Comparison of ENCODE assay signal across 10 cellular contexts in genomic region chr1:143971924-143972700, GRCh38. TPM values are rescaled to one million over a fixed set of nuclear protein-coding genes. Genes with fewer than 3 reads are reported as not detected.
A peak's percentile ranks its signal among the peaks of the same experiment; 100 is the strongest.
DNase-seq lines count a peak whose midpoint lies in the region; ATAC-seq, FAIRE-seq and TF ChIP-seq lines count a peak whose summit lies in the region.
"Not testable (repeated sequence)": the region's sequence is repeated elsewhere in the genome, so short reads cannot be mapped to it uniquely, and the experiment has no call there.
"Had no signal": no experiment of that assay in that cellular context is flagged by ENCODE, and none has a peak within 500 bp of the region (broad histone marks: within the 10 kb centered on the region; RNA-seq: fewer than 3 reads in every experiment).

FAM72C (minus strand) TSS chr1:143971986; CDS start chr1:143971141, 845 bp downstream.

- CTCF ChIA-PET in T-cell (lab: Charles Lee); GM12878 (lab: Yijun Ruan, JAX): not testable (repeated sequence)

- not testable (repeated sequence) for H4K20me1 ChIP-seq in GM12878 (ENCODE audit: control insufficient read depth, insufficient read depth)

- not testable (repeated sequence) for DNase-seq in A172 (ENCODE audit: low spot score); T-cell; GM12878 (ENCODE audit: low read depth, low spot score); mucosa of descending colon

- H3K4me1 Mint-ChIP-seq in T-cell, result not testable (repeated sequence)

- TF ChIP-seq RAD21 in GM12878 (IDR thresholded peaks at IDR 0.05; ENCODE audit: insufficient read depth, low read depth, low read length), result not testable (repeated sequence)

- SMC1A ChIA-PET in GM12878 (lab: Charles Lee; ENCODE audit: uncharacterized antibody, unreplicated experiment), result not testable (repeated sequence)

- not testable (repeated sequence) for H3K4me3 ChIP-seq in GM12878, mucosa of descending colon

- not testable (repeated sequence) for H3K4me1 ChIP-seq in GM12878 (ENCODE audit: control insufficient read depth, insufficient read depth, low read length); mucosa of descending colon (ENCODE audit: low read depth)

- POLR2A ChIA-PET in T-cell (lab: Charles Lee); GM12878 (lab: Charles Lee): not testable (repeated sequence)

- not testable (repeated sequence) for H3K27ac ChIP-seq in GM12878 (ENCODE audit: control insufficient read depth, insufficient read depth)

- no CpG with 5 or more reads among the region's 48 CpGs for WGBS in GM12878 (ENCODE audit: insufficient coverage, insufficient replicate concordance, low lambda C conversion rate, missing lambda C conversion rate)

- RAD21 ChIA-PET in GM12878 (lab: Charles Lee; ENCODE audit: unreplicated experiment), result not testable (repeated sequence)

- FAIRE-seq in GM12878 (lab: Jason Lieb, UNC), result not testable (repeated sequence)

- H3K36me3 Mint-ChIP-seq in T-cell, result not testable (repeated sequence)

- not testable (repeated sequence) for TF ChIP-seq CTCF in GM12878 (IDR thresholded peaks at IDR 0.05 in 2 of 3, conservative IDR thresholded peaks at IDR 0.05 in 1 of 3; ENCODE audit: control insufficient read depth in 2 of 3, extremely low read depth in 1 of 3, insufficient read depth in 1 of 3, low read depth in 3 of 3, low read length in 3 of 3); mucosa of descending colon (IDR thresholded peaks at IDR 0.05)

- ATAC-seq in GM18909 (IDR thresholded peaks at IDR 0.05; ENCODE audit: poor library complexity, unreplicated experiment) (peak; percentile 85), GM21526 (IDR thresholded peaks at IDR 0.05; ENCODE audit: low FRiP score, unreplicated experiment) (peak; percentile 81), HG02884 (IDR thresholded peaks at IDR 0.05; ENCODE audit: unreplicated experiment) (peak; percentile 81), HG03354 (IDR thresholded peaks at IDR 0.05; ENCODE audit: poor library complexity, severe bottlenecking, unreplicated experiment) (peak; percentile 87), T-cell (replicated peaks in 1 of 4) (peak; percentile 81 to 85 (median 82)), GM12878 (peak; percentile 87), mucosa of descending colon (peak; percentile 88)

- H3K36me3 ChIP-seq in GM12878 (ENCODE audit: control insufficient read depth in 2 of 2, insufficient read depth in 2 of 2, low read length in 1 of 2); mucosa of descending colon (ENCODE audit: low read depth): not testable (repeated sequence)

- in situ Hi-C loops in GM12878 (cut with MboI), result not testable (repeated sequence)

- not testable (repeated sequence) for BruUV-seq in GM12878 (replicated peaks; lab: Mats Ljungman, UMichigan)

- H3K4me3 Mint-ChIP-seq in T-cell, result not testable (repeated sequence)

- not testable (repeated sequence) for TF ChIP-seq POLR2A in GM12878 (IDR thresholded peaks at IDR 0.05; ENCODE audit: low read depth, low read length)

- H3K27ac Mint-ChIP-seq in T-cell, result not testable (repeated sequence)

- H3K79me2 ChIP-seq in GM12878 (ENCODE audit: control insufficient read depth, insufficient read depth, low read length), result not testable (repeated sequence)

- H3K9me3 ChIP-seq in GM12878 (replicated peaks; ENCODE audit: control insufficient read depth, insufficient read depth, low read length); mucosa of descending colon: not testable (repeated sequence)

- H3K9me3 Mint-ChIP-seq in T-cell, result not testable (repeated sequence)

- intact Hi-C loops in GM12878 (cut with micrococcal nuclease; ENCODE audit: unreplicated experiment); mucosa of descending colon (cut with DNase I, micrococcal nuclease): not testable (repeated sequence)

- not testable (repeated sequence) for H3K9ac ChIP-seq in GM12878 (ENCODE audit: control insufficient read depth, insufficient read depth, low read length)

- H3K27me3 Mint-ChIP-seq in T-cell, result not testable (repeated sequence)

- H3K4me2 ChIP-seq in GM12878 (ENCODE audit: control insufficient read depth, insufficient read depth), result not testable (repeated sequence)

- H3K27me3 ChIP-seq in GM12878 (replicated peaks in 1 of 2; ENCODE audit: control insufficient read depth in 2 of 2, insufficient read depth in 2 of 2, low read length in 1 of 2), result not testable (repeated sequence)

- not testable (repeated sequence) for H2AFZ ChIP-seq in GM12878 (ENCODE audit: control insufficient read depth, low read depth, low read length)

- not testable (repeated sequence) for TF ChIP-seq EP300 in GM12878 (IDR thresholded peaks at IDR 0.05; ENCODE audit: borderline replicate concordance in 1 of 2, control insufficient read depth in 1 of 2, low read depth in 2 of 2, low read length in 2 of 2)

RNA-seq across cellular contexts. Expression of gene FAM72C, which starts in this region (rescaled TPM):
- 7.7 and 10.2 TPM in 2 replicates for total RNA-seq in A172 (2014; rRNA removed; shearing (Covaris generic))
- total RNA-seq in T-cell (under 1 TPM in 4 of 5 donors, not detected in 1; 0.26 to 0.70 (median 0.41) TPM), GM12878 (2014; rRNA removed) (8.5 and 8.6 TPM in 2 replicates), GM12878 (2014; rRNA removed; fragmentation: Illumina TruSeq; extraction: Trizol) (8.5 and 8.9 TPM in 2 replicates), GM12878 (2021) (7.2 and 9.1 TPM in 2 replicates), mucosa of descending colon (1 to 10 TPM in 1 of 3 donors, under 1 TPM in 1, not detected in 1; 0.43 to 1.0 TPM)
- total RNA-seq in GM12878 (2013; cell fraction: nucleolus; rRNA removed), result 3.7 and 5.6 TPM in 2 replicates
- 2.0 TPM for polyA plus RNA-seq in GM12878 (2011; ENCODE audit: low read depth)
- polyA plus RNA-seq in GM12878 (2011; rRNA removed) (21.4 and 41.5 TPM in 2 replicates), GM12878 (2014; fragmentation: Illumina TruSeq; extraction: Trizol) (18.1 and 20.2 TPM in 2 replicates), GM12878 (2014; fragmentation: Nextera tagmentation; extraction: Ambion mirVana) (1 to 10 TPM; 1.9 to 4.6 TPM), GM12878 (2014; rRNA removed) (8.0 and 10.6 TPM in 2 replicates), GM12878 (2016; fragmentation: Nextera tagmentation; extraction: Ambion mirVana) (10 to 100 TPM; 14.3 to 20.7 TPM)
- polyA plus RNA-seq in GM12878 (2011; cell fraction: cytosol; rRNA removed), result 7.9 and 10.4 TPM in 2 replicates
- polyA plus RNA-seq in GM12878 (2011; cell fraction: nucleus; rRNA removed), result 10.5 TPM in 2 replicates
- polyA plus RNA-seq in GM12878 (2012), result 4.7 and 8.8 TPM in 2 replicates
- polyA minus RNA-seq in GM12878 (2011; rRNA and poly(A)+ RNA removed), result 8.0 and 11.6 TPM in 2 replicates
- 0.52 and 6.5 TPM in 2 replicates for polyA minus RNA-seq in GM12878 (2011; cell fraction: cytosol; rRNA and poly(A)+ RNA removed)
- polyA minus RNA-seq in GM12878 (2011; cell fraction: nucleus; rRNA and poly(A)+ RNA removed), result 1.9 and 2.6 TPM in 2 replicates
- total RNA-seq: temporal lobe had no signal
- polyA plus RNA-seq: CD8-positive, alpha-beta memory T cell had no signal

Comparison
In these comparisons a context has a peak if more than half of its experiments do, and no peak if none do; other contexts are left out.
1. Peak in ATAC-seq in T-cell; RNA of the gene not detected or under 1 TPM.